In genomic region chr3:78845605-78846004, GRCh38 we compare ENCODE assay signal across 15 cellular contexts.
DNase-seq lines count a peak whose midpoint lies in the region; ATAC-seq and TF ChIP-seq lines count a peak whose summit lies in the region.
"Had no signal": no experiment of that assay in that cellular context is flagged by ENCODE, and none has a peak within 500 bp of the region (broad histone marks: within the 10 kb centered on the region; RNA-seq: fewer than 3 reads in every experiment).

No MANE protein-coding gene starts in this region.

- H3K36me3 Mint-ChIP-seq in nephron progenitor cell (ENCODE audit: low read depth) (peaks cover 10% of the 10 kb centered on the region), type B pancreatic cell (peaks cover 8% of the 10 kb centered on the region)
- H3K36me3 Mint-ChIP-seq: CD4-positive, alpha-beta memory T cell; IgD-negative memory B cell had no signal

- H3K4me3 ChIP-seq in WERI-Rb-1 (ENCODE audit: low read depth, low read length): no peak overlapping the region
- H3K4me3 ChIP-seq: A549, GM12878 had no signal

- H3K4me1 Mint-ChIP-seq in nephron progenitor cell: peaks cover 60% of the 10 kb centered on the region
- H3K4me1 Mint-ChIP-seq in type B pancreatic cell (ENCODE audit: unreplicated experiment): peaks cover 42% of the 10 kb centered on the region
- H3K4me1 Mint-ChIP-seq: CD4-positive, alpha-beta memory T cell; IgD-negative memory B cell had no signal

- H3K27ac Mint-ChIP-seq in nephron progenitor cell (peak overlapping the region; percentile 91), type B pancreatic cell (peak overlapping the region; percentile 30)
- H3K27ac Mint-ChIP-seq: CD4-positive, alpha-beta memory T cell; IgD-negative memory B cell had no signal

- no peak overlapping the region for H3K4me3 Mint-ChIP-seq in nephron progenitor cell
- H3K4me3 Mint-ChIP-seq in type B pancreatic cell: no peak overlapping the region
- H3K4me3 Mint-ChIP-seq: CD4-positive, alpha-beta memory T cell; IgD-negative memory B cell had no signal

- H3K27me3 Mint-ChIP-seq in nephron progenitor cell (ENCODE audit: low read depth, poor library complexity): no peaks in the 10 kb centered on the region
- H3K27me3 Mint-ChIP-seq in type B pancreatic cell: no peaks in the 10 kb centered on the region
- H3K27me3 Mint-ChIP-seq: CD4-positive, alpha-beta memory T cell; IgD-negative memory B cell had no signal

- no peaks in the 10 kb centered on the region for H3K27me3 ChIP-seq in WERI-Rb-1 (ENCODE audit: insufficient read depth, low read depth, severe bottlenecking)
- H3K27me3 ChIP-seq: BE2C had no signal

- H3K9me3 ChIP-seq in WERI-Rb-1 (ENCODE audit: severe bottlenecking): no peaks in the 10 kb centered on the region
- H3K9me3 ChIP-seq: A549, BE2C had no signal

- H3K36me3 ChIP-seq in WERI-Rb-1: no peaks in the 10 kb centered on the region
- H3K36me3 ChIP-seq: BE2C had no signal

- H3K9me3 Mint-ChIP-seq in nephron progenitor cell (no peaks in the 10 kb centered on the region), type B pancreatic cell (peaks cover 6% of the 10 kb centered on the region)

- H3K27ac ChIP-seq in WERI-Rb-1: no peak overlapping the region
- H3K27ac ChIP-seq: A549, C4-2B had no signal

- peak; percentile 50 for DNase-seq in NCI-H69 (lab: John Stamatoyannopoulos, UW)
- peak; percentile 38 for DNase-seq in WERI-Rb-1
- no peak for DNase-seq in nephron progenitor cell
- DNase-seq in type B pancreatic cell (ENCODE audit: extremely low spot score, unreplicated experiment): no peak
- no peak for DNase-seq in stimulated activated CD4-positive, alpha-beta T cell treated with anti-CD3 and anti-CD28 coated beads, Interleukin-12 subunit alpha, Interleukin-12 subunit beta, amount 100 ng/mL, for 4 hours
- DNase-seq: BE2C; CD4-positive, alpha-beta memory T cell; DMS79; HCEC 1CT had no signal

- no peak for TF ChIP-seq CTCF in WERI-Rb-1 (IDR thresholded peaks at IDR 0.05; ENCODE audit: low read depth, low read length)
- no peak for TF ChIP-seq CTCF in nephron progenitor cell (IDR thresholded peaks at IDR 0.05)
- TF ChIP-seq CTCF in type B pancreatic cell (conservative IDR thresholded peaks at IDR 0.05): no peak

- ATAC-seq in HG03039 (IDR thresholded peaks at IDR 0.05; ENCODE audit: unreplicated experiment) (no peak), GM18870 (IDR thresholded peaks at IDR 0.05; ENCODE audit: unreplicated experiment) (no peak)
- ATAC-seq: A549, GM12878 had no signal

Comparison
In these comparisons a context has a peak if more than half of its experiments do, and no peak if none do; other contexts are left out.
1. DNase-seq: peak in NCI-H69 (single experiment) and WERI-Rb-1 (single experiment); none in nephron progenitor cell (single experiment), type B pancreatic cell (single experiment) and stimulated activated CD4-positive, alpha-beta T cell treated with anti-CD3 and anti-CD28 coated beads, Interleukin-12 subunit alpha, Interleukin-12 subunit beta, amount 100 ng/mL, for 4 hours (single experiment).